Comparison of ENCODE assay signal across 27 cellular contexts in genomic region chr1:90162216-90162615, GRCh38.
"Had no signal": no experiment of that assay in that cellular context is flagged by ENCODE, and none has a peak within 500 bp of the region (broad histone marks: within the 10 kb centered on the region; RNA-seq: fewer than 3 reads in every experiment).

No MANE protein-coding gene starts in this region.

- DNase-seq: cortex of kidney; effector memory CD8-positive, alpha-beta T cell; foreskin melanocyte; glutamatergic neuron; heart right ventricle; hippocampal formation; kidney glomerular epithelial cell; left ventricle myocardium superior; lower lobe of right lung; mucosa of descending colon; naive B cell; pancreas; sigmoid colon; spleen; stimulated activated CD4-positive, alpha-beta T cell treated with anti-CD3 and anti-CD28 coated beads, Interleukin-4, amount 100 ng/mL, for 4 hours; stimulated activated naive CD8-positive, alpha-beta T cell treated with anti-CD3 and anti-CD28 coated beads, Interleukin-15, Interleukin-2, amounts not matched to agents 100 U/mL and 50 U/mL, for 24 hours; substantia nigra; testis; upper lobe of left lung had no signal

- H3K27ac ChIP-seq: esophagus muscularis mucosa, heart right ventricle, lower lobe of right lung, neutrophil, pancreas, right atrium auricular region, sigmoid colon, spleen, testis, tibial nerve, upper lobe of left lung had no signal

- H3K4me3 ChIP-seq: esophagus muscularis mucosa, heart right ventricle, lower lobe of right lung, mucosa of descending colon, pancreas, right atrium auricular region, sigmoid colon, spleen, testis, tibial nerve, upper lobe of left lung had no signal

- H3K36me3 ChIP-seq: esophagus muscularis mucosa, heart right ventricle, lower lobe of right lung, neutrophil, pancreas, right atrium auricular region, sigmoid colon, spleen, tibial nerve, upper lobe of left lung had no signal

- H3K27me3 ChIP-seq: esophagus muscularis mucosa, heart right ventricle, neutrophil, pancreas, right atrium auricular region, sigmoid colon, testis, tibial nerve, upper lobe of left lung had no signal

- FAIRE-seq: endometrium, islet of Langerhans, pancreas, urothelium cell line had no signal

- ATAC-seq: effector memory CD8-positive, alpha-beta T cell; heart right ventricle; left ventricle myocardium superior; lower lobe of right lung; mucosa of descending colon; pancreas; stimulated activated memory B cell treated with anti-CD40 and anti-IgM and Interleukin-4, amounts not matched to agents 10 μg/mL and 1 μg/mL and 100 μg/mL, for 72 hours; stimulated activated naive CD8-positive, alpha-beta T cell treated with anti-CD3 and anti-CD28 coated beads, Interleukin-15, Interleukin-2, amounts not matched to agents 100 U/mL and 50 U/mL, for 24 hours had no signal

- H3K4me1 ChIP-seq: esophagus muscularis mucosa, heart right ventricle, lower lobe of right lung, pancreas, right atrium auricular region, sigmoid colon, spleen, testis, tibial nerve, upper lobe of left lung had no signal
